In the genomic region with DNA sequence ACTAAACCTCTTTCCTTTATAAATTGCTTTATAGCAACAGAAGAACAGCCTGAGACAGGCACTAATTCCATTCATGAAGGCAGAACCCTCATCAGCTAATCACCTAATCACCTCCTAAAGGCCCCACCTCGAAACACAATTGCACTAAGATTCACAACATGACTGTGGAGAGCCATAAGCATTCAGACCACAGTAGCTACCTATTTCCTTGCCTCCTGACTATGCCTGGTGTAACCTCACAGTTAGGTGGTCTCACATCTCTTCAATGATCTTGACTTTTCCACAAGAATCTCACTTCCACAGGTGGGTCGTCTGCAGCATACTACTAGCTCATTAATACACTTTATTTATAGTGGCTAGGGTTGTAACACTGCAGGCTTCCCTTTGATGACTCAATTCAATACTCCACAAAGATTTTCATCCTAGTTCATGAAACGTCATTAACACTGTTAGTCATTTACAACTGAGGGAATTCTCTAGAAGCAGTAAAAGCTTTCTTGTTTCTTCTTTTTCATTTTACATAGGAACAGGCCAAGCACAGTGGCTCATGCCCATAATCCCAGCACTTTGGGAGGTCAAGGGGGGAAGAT, we compare ENCODE assay signal across 9 cellular contexts. TPM values are rescaled to one million over a fixed set of nuclear protein-coding genes. Genes with fewer than 3 reads are reported as not detected.
DNase-seq lines count a peak whose midpoint lies in the region; ATAC-seq, FAIRE-seq and TF ChIP-seq lines count a peak whose summit lies in the region.
"Had no signal": no experiment of that assay in that cellular context is flagged by ENCODE, and none has a peak within 500 bp of the region (broad histone marks: within the 10 kb centered on the region; RNA-seq: fewer than 3 reads in every experiment).

No MANE protein-coding gene starts in this region.

- peaks cover 30% of the 10 kb centered on the region for H3K4me1 Mint-ChIP-seq in astrocyte (ENCODE audit: low read depth, unreplicated experiment)

- H4K20me1 ChIP-seq in astrocyte (ENCODE audit: insufficient read depth, low read length) = peaks cover 86% of the 10 kb centered on the region

- H3K27me3 ChIP-seq in ACC112 (ENCODE audit: insufficient read depth, low read length) (no peaks in the 10 kb centered on the region), astrocyte (ENCODE audit: insufficient read depth, low read length) (no peaks in the 10 kb centered on the region)
- H3K27me3 ChIP-seq: ascending aorta had no signal

- no peaks in the 10 kb centered on the region for H3K27me3 Mint-ChIP-seq in astrocyte (ENCODE audit: low read depth, unreplicated experiment)

- H3K27ac ChIP-seq in ACC112 (ENCODE audit: low read depth, low read length) (peak overlapping the region; percentile 81), astrocyte (ENCODE audit: low read depth, low read length) (no peak overlapping the region)
- H3K27ac ChIP-seq: ascending aorta had no signal

- no peak overlapping the region for H3K27ac Mint-ChIP-seq in astrocyte (ENCODE audit: unreplicated experiment)

- TF ChIP-seq CTCF in astrocyte (IDR thresholded peaks at IDR 0.05; ENCODE audit: insufficient read depth, low read depth, low read length) = no peak

- H2AFZ ChIP-seq in ACC112 (ENCODE audit: low read length, unreplicated experiment) (no peak overlapping the region), astrocyte (ENCODE audit: low read depth, low read length) (no peak overlapping the region)

- peaks cover 12% of the 10 kb centered on the region for H3K36me3 Mint-ChIP-seq in astrocyte (ENCODE audit: low read depth, unreplicated experiment)

- H3K36me3 ChIP-seq in ACC112 (ENCODE audit: insufficient read depth, low read length) (0 out of 2 replicates have a peak, but pooled peaks cover 8% of the 10 kb centered on the region), astrocyte (ENCODE audit: insufficient read depth, low read length) (no peaks in the 10 kb centered on the region)

- ATAC-seq in GM19043 (IDR thresholded peaks at IDR 0.05; ENCODE audit: low read depth, unreplicated experiment) (peak; percentile 67), HG03108 (IDR thresholded peaks at IDR 0.05; ENCODE audit: unreplicated experiment) (peak; percentile 55)

- H3K79me2 ChIP-seq in ACC112 (ENCODE audit: control insufficient read depth, insufficient read depth, low read length, unreplicated experiment) = peaks cover 80% of the 10 kb centered on the region
- peaks cover 96% of the 10 kb centered on the region for H3K79me2 ChIP-seq in astrocyte (ENCODE audit: insufficient read depth, low read length)

- no peaks in the 10 kb centered on the region for H3K9me3 ChIP-seq in astrocyte (ENCODE audit: insufficient read depth, low read depth, low read length)
- H3K9me3 ChIP-seq: ascending aorta had no signal

- H3K4me1 ChIP-seq in ACC112 (ENCODE audit: control insufficient read depth, insufficient read depth, low read length, unreplicated experiment) (peaks cover 41% of the 10 kb centered on the region), astrocyte (ENCODE audit: insufficient read depth, low read length) (peaks cover 15% of the 10 kb centered on the region)

- H3K4me3 ChIP-seq in ACC112 (ENCODE audit: low read depth, low read length) = no peak overlapping the region
- H3K4me3 ChIP-seq in astrocyte (ENCODE audit: insufficient read depth, low read depth, low read length) = no peak overlapping the region
- H3K4me3 ChIP-seq: ascending aorta had no signal

- H3K4me2 ChIP-seq in astrocyte (ENCODE audit: low read length) = no peak overlapping the region

- H3K9ac ChIP-seq in astrocyte (ENCODE audit: low read length) = no peak overlapping the region

- no peak for FAIRE-seq in astrocyte (lab: Jason Lieb, UNC)

- DNase-seq in astrocyte (ENCODE audit: low read depth) = peak; percentile 59
- DNase-seq in NAMALWA (ENCODE audit: low spot score) = no peak
- no peak for DNase-seq in NCI-H510A treated with DMSO at 0.1 percent for 48 hours (lab: John Stamatoyannopoulos, UW)
- no peak for DNase-seq in LoVo (ENCODE audit: low spot score)
- no peak for DNase-seq in central memory CD4-positive, alpha-beta T cell

- peaks cover 4% of the 10 kb centered on the region for H3K9me3 Mint-ChIP-seq in astrocyte (ENCODE audit: unreplicated experiment)

- H3K4me3 Mint-ChIP-seq in astrocyte (ENCODE audit: unreplicated experiment) = peak overlapping the region; percentile 55

RNA-seq across cellular contexts. Expression of gene STK24, which starts 27.1 kb away (rescaled TPM):
- total RNA-seq in astrocyte = 86.2 and 96.1 TPM in 2 replicates
